12 cellular contexts compared by ENCODE assay signal in the genomic region with DNA sequence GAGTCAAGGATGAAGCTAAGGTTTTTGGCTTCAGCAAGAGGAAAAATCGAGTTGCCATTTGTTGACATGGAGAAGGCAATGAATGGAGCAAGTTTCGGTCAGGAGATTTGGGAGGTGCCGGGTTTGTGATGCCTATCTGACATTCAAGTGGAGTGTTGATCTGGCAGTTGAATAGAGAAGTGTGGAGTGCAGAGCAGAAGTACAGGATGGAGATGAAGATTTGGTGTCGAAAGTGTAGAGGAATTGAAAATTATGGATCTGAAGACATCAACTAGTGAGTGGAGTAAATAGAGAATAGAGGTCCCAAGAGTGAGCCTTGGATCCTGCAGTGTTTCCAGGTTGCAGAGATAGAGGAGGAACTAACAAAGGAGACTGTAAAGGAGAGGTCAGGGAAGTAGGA. TPM values are rescaled to one million over a fixed set of nuclear protein-coding genes. Genes with fewer than 3 reads are reported as not detected.
"Had no signal": no experiment of that assay in that cellular context is flagged by ENCODE, and none has a peak within 500 bp of the region (broad histone marks: within the 10 kb centered on the region; RNA-seq: fewer than 3 reads in every experiment).

No MANE protein-coding gene starts in this region.

- ATAC-seq: GM23338, HCT116 had no signal

- DNase-seq: GM23248, GOT3, H7, H9, HCEC 1CT, HFFc6 had no signal

- H3K27ac ChIP-seq: GM23248 had no signal

- H2AFZ ChIP-seq: GM23248, GM23338 had no signal

- H3K9me3 ChIP-seq: HAP-1 had no signal

- H3K4me2 ChIP-seq: GM23338 had no signal

- H3K4me3 ChIP-seq: GM23248, GM23338, HAP-1 had no signal

- FAIRE-seq: H1, H54 had no signal

- H3K4me1 ChIP-seq: HAP-1 had no signal

- H3K9ac ChIP-seq: GM23248 had no signal

RNA-seq across cellular contexts. Expression of a gene that starts 25.9 kb away (rescaled TPM):
- total RNA-seq: GM23248 had no signal
- polyA plus RNA-seq: GM23248 had no signal

RNA-seq across cellular contexts. Expression of a gene that starts 52.7 kb away (rescaled TPM):
- total RNA-seq: GM23248, H4 had no signal
- polyA plus RNA-seq: GM23248 had no signal
